Comparison of ENCODE assay signal across 8 cellular contexts in genomic region chr16:4115941-4116327, GRCh38. TPM values are rescaled to one million over a fixed set of nuclear protein-coding genes. Genes with fewer than 3 reads are reported as not detected.
A peak's percentile ranks its signal among the peaks of the same experiment; 100 is the strongest.
DNase-seq lines count a peak whose midpoint lies in the region; ATAC-seq and TF ChIP-seq lines count a peak whose summit lies in the region.

No MANE protein-coding gene starts in this region.

- peak overlapping the region; percentile 85 for H3K4me2 ChIP-seq in skeletal muscle satellite cell (ENCODE audit: low read length)

- DNase-seq in LNCaP clone FGC (ENCODE audit: low read depth) (no peak), fibroblast of pulmonary artery (ENCODE audit: low read depth) (no peak), NCI-H1092 (lab: John Stamatoyannopoulos, UW) (no peak), NCI-H128 (lab: John Stamatoyannopoulos, UW; ENCODE audit: unreplicated experiment) (no peak), MV-4-11 (lab: John Stamatoyannopoulos, UW) (no peak)

- no peak overlapping the region for H3K9ac ChIP-seq in skeletal muscle satellite cell (ENCODE audit: low read depth, low read length)

- H3K4me3 ChIP-seq in LNCaP clone FGC (ENCODE audit: low read depth, low read length) (peak overlapping the region; percentile 42), fibroblast of pulmonary artery (replicated peaks; ENCODE audit: low read depth, low read length) (peak overlapping the region; percentile 60), skeletal muscle satellite cell (ENCODE audit: low read length) (peak overlapping the region; percentile 75)

- ATAC-seq in GM21423 (IDR thresholded peaks at IDR 0.05; ENCODE audit: unreplicated experiment) (peak; percentile 16), GM18868 (IDR thresholded peaks at IDR 0.05; ENCODE audit: unreplicated experiment) (no peak)

- H3K9me3 ChIP-seq in skeletal muscle satellite cell (replicated peaks; ENCODE audit: low read length), result no peaks in the 10 kb centered on the region

- no peaks in the 10 kb centered on the region for H3K36me3 ChIP-seq in skeletal muscle satellite cell (ENCODE audit: insufficient read depth, low read length)

- TF ChIP-seq CTCF in LNCaP clone FGC (IDR thresholded peaks at IDR 0.05; ENCODE audit: control insufficient read depth, extremely low read depth, insufficient read depth) (no peak), fibroblast of pulmonary artery (IDR thresholded peaks at IDR 0.05; ENCODE audit: low read length, missing control alignments) (no peak)

- H3K27me3 ChIP-seq in skeletal muscle satellite cell (ENCODE audit: control insufficient read depth, insufficient read depth, low read length), result no peaks in the 10 kb centered on the region

- peaks cover 48% of the 10 kb centered on the region for H3K4me1 ChIP-seq in skeletal muscle satellite cell (ENCODE audit: control insufficient read depth, insufficient read depth, low read length)

RNA-seq across cellular contexts. Expression of gene ADCY9, which starts 0.3 kb away (rescaled TPM):
- total RNA-seq in skeletal muscle satellite cell (2012; rRNA removed), result 10.6 and 17.3 TPM in 2 replicates
